Comparison of ENCODE assay signal across 1 cellular context in genomic region chr3:161274691-161275298, GRCh38.
TF ChIP-seq lines count a peak whose summit lies in the region.

No MANE protein-coding gene starts in this region.

TF ChIP-seq in GM12878, 131 proteins besides CTCF, POLR2A, EP300 and RAD21:
- peak; percentile 45; the same call in 1 of the 2 replicates for TF ChIP-seq SMC3 (IDR thresholded peaks at IDR 0.05; ENCODE audit: borderline replicate concordance, low read length)
- TF ChIP-seq ZNF622 (IDR thresholded peaks at IDR 0.05) = no peak
